ENCODE assay signal across 1 cellular context in genomic region chr20:50115591-50116367, GRCh38.
TF ChIP-seq lines count a peak whose summit lies in the region.

No MANE protein-coding gene starts in this region.

TF ChIP-seq in HepG2, 621 proteins besides CTCF, POLR2A, EP300 and RAD21 (continued from another document and continues in another):
- TF ChIP-seq ZNF335 (CRISPR knock-in tag; IDR thresholded peaks at IDR 0.05) (peak; percentile 89; the same call in 1 of the 2 replicates), TBX2 (CRISPR knock-in tag; IDR thresholded peaks at IDR 0.05; ENCODE audit: borderline replicate concordance) (peak; percentile 43; the same call in 1 of the 2 replicates), HIC2 (CRISPR knock-in tag; IDR thresholded peaks at IDR 0.05; ENCODE audit: low read depth) (no peak), ZNF180 (CRISPR knock-in tag; IDR thresholded peaks at IDR 0.05; ENCODE audit: borderline replicate concordance, low read depth) (0 out of 2 replicates have a peak, but pooled peaks have one; percentile 29), ZNF577 (CRISPR knock-in tag; IDR thresholded peaks at IDR 0.05; ENCODE audit: borderline replicate concordance, low read depth) (no peak), ZSCAN30 (CRISPR knock-in tag; IDR thresholded peaks at IDR 0.05) (no peak), THAP11 (CRISPR knock-in tag; IDR thresholded peaks at IDR 0.05) (peak; percentile 100), FOXJ3 (CRISPR knock-in tag; IDR thresholded peaks at IDR 0.05; ENCODE audit: borderline replicate concordance) (no peak), IKZF5 (CRISPR knock-in tag; IDR thresholded peaks at IDR 0.05) (peak; percentile 70), ETV5 (CRISPR knock-in tag; IDR thresholded peaks at IDR 0.05; ENCODE audit: borderline replicate concordance) (peak; percentile 83; the same call in 1 of the 2 replicates), ZNF138 (CRISPR knock-in tag; IDR thresholded peaks at IDR 0.05; ENCODE audit: low read depth) (0 out of 2 replicates have a peak, but pooled peaks have one; percentile 55), EED (CRISPR knock-in tag; IDR thresholded peaks at IDR 0.05) (no peak), ZNF615 (CRISPR knock-in tag; IDR thresholded peaks at IDR 0.05; ENCODE audit: borderline replicate concordance) (no peak), ZKSCAN5 (CRISPR knock-in tag; IDR thresholded peaks at IDR 0.05) (no peak), SIX4 (CRISPR knock-in tag; IDR thresholded peaks at IDR 0.05) (no peak), KLF13 (CRISPR knock-in tag; IDR thresholded peaks at IDR 0.05) (no peak), AGO2 (optimal IDR thresholded peaks at IDR 0.05; ENCODE audit: low read depth, low read length) (no peak), REXO4 (CRISPR knock-in tag; IDR thresholded peaks at IDR 0.05; ENCODE audit: borderline replicate concordance) (no peak), LBX2 (CRISPR knock-in tag; IDR thresholded peaks at IDR 0.05; ENCODE audit: borderline replicate concordance) (no peak), HNF4A (CRISPR knock-in tag; IDR thresholded peaks at IDR 0.05) (no peak), DR1 (CRISPR knock-in tag; IDR thresholded peaks at IDR 0.05) (no peak; the same call in 1 of the 2 replicates), TFDP2 (CRISPR knock-in tag; IDR thresholded peaks at IDR 0.05) (peak; percentile 92), ZZZ3 (CRISPR knock-in tag; IDR thresholded peaks at IDR 0.05; ENCODE audit: borderline replicate concordance) (peak; percentile 91; the same call in 1 of the 2 replicates), ZBTB40 (IDR thresholded peaks at IDR 0.05) (no peak), ZBTB40 (CRISPR knock-in tag; IDR thresholded peaks at IDR 0.05) (peak; percentile 70; the same call in 1 of the 2 replicates), KDM1A (CRISPR knock-in tag; IDR thresholded peaks at IDR 0.05) (peak; percentile 51), SAP130 (CRISPR knock-in tag; IDR thresholded peaks at IDR 0.05; ENCODE audit: low read depth) (peak; percentile 96), CBX1 (IDR thresholded peaks at IDR 0.05; ENCODE audit: low read depth) (peak; percentile 83), SMAD9 (CRISPR knock-in tag; IDR thresholded peaks at IDR 0.05) (0 out of 2 replicates have a peak, but pooled peaks have one; percentile 2), FOSL1 (CRISPR knock-in tag; IDR thresholded peaks at IDR 0.05; ENCODE audit: borderline replicate concordance) (no peak), ZNF672 (CRISPR knock-in tag; IDR thresholded peaks at IDR 0.05) (no peak), GMEB2 (CRISPR knock-in tag; IDR thresholded peaks at IDR 0.05; ENCODE audit: low read depth) (peak; percentile 76; the same call in 1 of the 2 replicates), SRSF4 (IDR thresholded peaks at IDR 0.05; ENCODE audit: low read depth, low read length, poor library complexity, severe bottlenecking) (no peak), ZNF33A (CRISPR knock-in tag; IDR thresholded peaks at IDR 0.05; ENCODE audit: borderline replicate concordance) (no peak; the same call in 1 of the 2 replicates), ZBTB1 (CRISPR knock-in tag; IDR thresholded peaks at IDR 0.05; ENCODE audit: borderline replicate concordance) (no peak), SNAPC2 (CRISPR knock-in tag; IDR thresholded peaks at IDR 0.05) (no peak; the same call in 1 of the 2 replicates), TARDBP (CRISPR knock-in tag; IDR thresholded peaks at IDR 0.05) (peak; percentile 88), MEF2D (CRISPR knock-in tag; IDR thresholded peaks at IDR 0.05) (no peak; the same call in none of the 2 replicates), PLRG1 (conservative IDR thresholded peaks at IDR 0.05) (no peak), ZNF432 (CRISPR knock-in tag; IDR thresholded peaks at IDR 0.05; ENCODE audit: borderline replicate concordance) (no peak), SMAD1 (CRISPR knock-in tag; IDR thresholded peaks at IDR 0.05; ENCODE audit: borderline replicate concordance, low read depth) (no peak; the same call in 1 of the 2 replicates), PRDM15 (CRISPR knock-in tag; IDR thresholded peaks at IDR 0.05) (no peak), ATF7 (IDR thresholded peaks at IDR 0.05) (no peak), ATF7 (CRISPR knock-in tag; IDR thresholded peaks at IDR 0.05) (no peak), TERF1 (CRISPR knock-in tag; IDR thresholded peaks at IDR 0.05) (no peak), TP53 (CRISPR knock-in tag; conservative IDR thresholded peaks at IDR 0.05) (0 out of 2 replicates have a peak, but pooled peaks have one; percentile 23)
